Comparison of ENCODE assay signal across 8 cellular contexts in genomic region chr3:158106773-158107461, GRCh38. TPM values are rescaled to one million over a fixed set of nuclear protein-coding genes. Genes with fewer than 3 reads are reported as not detected.
DNase-seq lines count a peak whose midpoint lies in the region; ATAC-seq and TF ChIP-seq lines count a peak whose summit lies in the region.

No MANE protein-coding gene starts in this region.

- H3K36me3 Mint-ChIP-seq in CD4-positive, alpha-beta memory T cell: peaks cover 6 to 14% of the 10 kb centered on the region in 2 donors

- CTCF ChIA-PET in CD4-positive, alpha-beta memory T cell (lab: Charles Lee; ENCODE audit: partially characterized antibody): no interaction called here

- peaks cover 54 to 55% of the 10 kb centered on the region in 2 donors for H3K27me3 Mint-ChIP-seq in CD4-positive, alpha-beta memory T cell

- TF ChIP-seq CTCF in fibroblast of pulmonary artery (IDR thresholded peaks at IDR 0.05; ENCODE audit: low read length, missing control alignments): no peak
- TF ChIP-seq CTCF in stomach (IDR thresholded peaks at IDR 0.05): no peak

- peaks cover 0 to 46% (median 17%) of the 10 kb centered on the region in 8 donors for H3K9me3 Mint-ChIP-seq in CD4-positive, alpha-beta memory T cell

- peak overlapping the region; percentile 26 to 87 (median 76) for H3K4me3 Mint-ChIP-seq in CD4-positive, alpha-beta memory T cell

- no peaks in the 10 kb centered on the region for H3K9me3 ChIP-seq in CD4-positive, alpha-beta memory T cell (ENCODE audit: control insufficient read depth in 1 of 2, low read length in 2 of 2)
- no peaks in the 10 kb centered on the region for H3K9me3 ChIP-seq in SJCRH30 (replicated peaks)
- H3K9me3 ChIP-seq in stomach: peaks cover 0 to 3% (median 0%) of the 10 kb centered on the region in 4 donors

- H3K27me3 ChIP-seq in CD4-positive, alpha-beta memory T cell (ENCODE audit: insufficient read depth, low read length): peaks cover 65% of the 10 kb centered on the region
- H3K27me3 ChIP-seq in SJCRH30 (no peaks in the 10 kb centered on the region), stomach (peaks cover 35 to 75% (median 71%) of the 10 kb centered on the region in 3 donors)

- H3K27ac Mint-ChIP-seq in CD4-positive, alpha-beta memory T cell: peak overlapping the region; percentile 13 to 86 (median 68)

- H3K27ac ChIP-seq in CD4-positive, alpha-beta memory T cell (ENCODE audit: low read depth, low read length): no peak overlapping the region
- H3K27ac ChIP-seq in SJCRH30 (no peak overlapping the region), stomach (no peak overlapping the region)

- H3K36me3 ChIP-seq in CD4-positive, alpha-beta memory T cell (ENCODE audit: insufficient read depth, low read length): no peaks in the 10 kb centered on the region
- H3K36me3 ChIP-seq in SJCRH30 (no peaks in the 10 kb centered on the region), stomach (no peaks in the 10 kb centered on the region)

- WGBS in stomach, 5 donors: 5 to 7% (median 7%) methylated on average over 37 of the region's 37 CpGs

- DNase-seq in CD4-positive, alpha-beta memory T cell: peak in 1 of 5 donors; percentile 25
- DNase-seq in SJCRH30 (peak; percentile 19 to 44), fibroblast of pulmonary artery (ENCODE audit: low read depth) (no peak), stomach (no peak), amniotic stem cell (lab: John Stamatoyannopoulos, UW) (no peak)

- intact Hi-C loops in CD4-positive, alpha-beta memory T cell (cut with micrococcal nuclease): loop anchor here (1.0 to 10.0 kb wide), 4 partner anchors 9 to 1622 kb away; partner anchors contain the start of gene MFSD1
- intact Hi-C loops in stomach (cut with DNase I; ENCODE audit: low total_unique reads): no loop called here

- no peak for TF ChIP-seq EP300 in stomach (IDR thresholded peaks at IDR 0.05)

- POLR2A ChIA-PET in CD4-positive, alpha-beta memory T cell (lab: Charles Lee; ENCODE audit: partially characterized antibody): interaction anchor here (0.6 kb wide), 1 partner anchor 21 kb away, joined by 3 read pairs; no protein-coding TSS in a partner anchor

- peak overlapping the region in 1 of 2 donors; percentile 30 for H3K4me3 ChIP-seq in CD4-positive, alpha-beta memory T cell (ENCODE audit: low read length in 2 of 2)
- H3K4me3 ChIP-seq in SJCRH30 (peak overlapping the region; percentile 76), fibroblast of pulmonary artery (replicated peaks; ENCODE audit: low read depth, low read length) (peak overlapping the region; percentile 62), stomach (peak overlapping the region in 3 of 4 donors; percentile 48 to 54 (median 49))

- peaks cover 37 to 77% (median 51%) of the 10 kb centered on the region in 4 donors for H3K4me1 Mint-ChIP-seq in CD4-positive, alpha-beta memory T cell

- H3K4me1 ChIP-seq in CD4-positive, alpha-beta memory T cell (ENCODE audit: insufficient read depth, low read length): peaks cover 63% of the 10 kb centered on the region
- H3K4me1 ChIP-seq in SJCRH30 (0 out of 2 replicates have a peak, but pooled peaks cover 2% of the 10 kb centered on the region), stomach (peaks cover 42 to 68% (median 60%) of the 10 kb centered on the region in 4 donors)

- ATAC-seq in GM18502 (IDR thresholded peaks at IDR 0.05; ENCODE audit: poor library complexity, unreplicated experiment): peak; percentile 20
- ATAC-seq in HG03025 (IDR thresholded peaks at IDR 0.05; ENCODE audit: low FRiP score, unreplicated experiment): no peak
- ATAC-seq in GM21360 (IDR thresholded peaks at IDR 0.05; ENCODE audit: unreplicated experiment): no peak

- no peak for TF ChIP-seq POLR2A in stomach (IDR thresholded peaks at IDR 0.05)

RNA-seq across cellular contexts. Expression of gene SHOX2, which starts 0.7 kb away (rescaled TPM):
- not detected for total RNA-seq in CD4-positive, alpha-beta memory T cell
- not detected for polyA plus RNA-seq in CD4-positive, alpha-beta memory T cell
- total RNA-seq in SJCRH30 (2014; rRNA removed; shearing (Covaris generic)): 4.5 and 5.4 TPM in 2 replicates
- total RNA-seq in stomach: under 1 TPM in 1 of 5 donors, not detected in 4; 0.55 TPM
- polyA plus RNA-seq in stomach: under 1 TPM in 1 of 3 donors, not detected in 2; 0.10 TPM

RNA-seq across cellular contexts. Expression of gene RSRC1, which starts 3.0 kb away (rescaled TPM):
- total RNA-seq in CD4-positive, alpha-beta memory T cell: 10 to 100 TPM; 34.1 to 35.7 TPM
- 10 to 100 TPM; 23.4 to 33.2 TPM for polyA plus RNA-seq in CD4-positive, alpha-beta memory T cell
- 49.6 and 57.2 TPM in 2 replicates for total RNA-seq in SJCRH30 (2014; rRNA removed; shearing (Covaris generic))
- total RNA-seq in stomach: 100 to 1,000 TPM in 1 of 5 donors, 10 to 100 TPM in 3, 1 to 10 TPM in 1; 1.7 to 502 (median 12.1) TPM
- polyA plus RNA-seq in stomach: 10 to 100 TPM; 10.4 to 12.1 (median 11.9) TPM

Comparison
In these comparisons a context has a peak if more than half of its experiments do, and no peak if none do; other contexts are left out.
1. DNase-seq: peak in SJCRH30 (2 of 2); none in fibroblast of pulmonary artery (single experiment), stomach (single experiment) and amniotic stem cell (single experiment).